In genomic region chr1:15830284-15830657, GRCh38 we compare ENCODE assay signal across 12 cellular contexts. TPM values are rescaled to one million over a fixed set of nuclear protein-coding genes. Genes with fewer than 3 reads are reported as not detected.
DNase-seq lines count a peak whose midpoint lies in the region; ATAC-seq and TF ChIP-seq lines count a peak whose summit lies in the region.
"Had no signal": no experiment of that assay in that cellular context is flagged by ENCODE, and none has a peak within 500 bp of the region (broad histone marks: within the 10 kb centered on the region; RNA-seq: fewer than 3 reads in every experiment).

No MANE protein-coding gene starts in this region.

- H3K4me1 Mint-ChIP-seq in Calu3 (ENCODE audit: low read depth, unreplicated experiment) = peaks cover 21% of the 10 kb centered on the region
- peaks cover 34% of the 10 kb centered on the region for H3K4me1 Mint-ChIP-seq in activated T-cell treated with anti-CD3 and anti-CD28 coated beads, Interleukin-2, amount 50 U/mL, for 4 hours (ENCODE audit: low read depth)

- no peak overlapping the region for H2AFZ ChIP-seq in OCI-LY1 (ENCODE audit: low read length)

- H3K4me2 ChIP-seq in OCI-LY1 (ENCODE audit: low read length) = peak overlapping the region; percentile 44

- no TSS peak for BruUV-seq in Calu3 (replicated peaks; lab: Mats Ljungman, UMichigan)

- H3K36me3 Mint-ChIP-seq in Calu3 (ENCODE audit: insufficient read depth, unreplicated experiment) = peaks cover 33% of the 10 kb centered on the region
- peaks cover 4% of the 10 kb centered on the region for H3K36me3 Mint-ChIP-seq in activated T-cell treated with anti-CD3 and anti-CD28 coated beads, Interleukin-2, amount 50 U/mL, for 4 hours (ENCODE audit: insufficient read depth)

- H3K27ac ChIP-seq in OCI-LY1 (ENCODE audit: low read depth, low read length, poor library complexity, severe bottlenecking) (peak overlapping the region; percentile 86), gastrocnemius medialis (peak overlapping the region in 3 of 4 donors; percentile 18 to 100 (median 96))

- DNase-seq in Calu3 = no peak
- DNase-seq in epithelial cell of esophagus (ENCODE audit: low read depth) = no peak
- no peak for DNase-seq in gastrocnemius medialis
- no peak for DNase-seq in DMS53 treated with DMSO at 0.1 percent for 48 hours (lab: John Stamatoyannopoulos, UW; ENCODE audit: unreplicated experiment)
- DNase-seq in NCI-H1417 treated with DMSO at 0.1 percent for 48 hours (lab: John Stamatoyannopoulos, UW) = no peak
- DNase-seq in NCI-H1436 (lab: John Stamatoyannopoulos, UW) = no peak
- no peak for DNase-seq in activated T-cell treated with anti-CD3 and anti-CD28 coated beads, Interleukin-2, amount 50 U/mL, for 4 hours
- DNase-seq: NCI-H1092, NCI-H524 treated with DMSO at 0.1 percent for 48 hours had no signal

- peak overlapping the region; percentile 29; the same call in 1 of the 2 replicates for H3K9ac ChIP-seq in OCI-LY1 (ENCODE audit: low read length)

- no peaks in the 10 kb centered on the region for H3K27me3 Mint-ChIP-seq in Calu3 (ENCODE audit: unreplicated experiment)
- H3K27me3 Mint-ChIP-seq in activated T-cell treated with anti-CD3 and anti-CD28 coated beads, Interleukin-2, amount 50 U/mL, for 4 hours (ENCODE audit: low read depth) = no peaks in the 10 kb centered on the region

- no peaks in the 10 kb centered on the region for H3K9me3 ChIP-seq in OCI-LY1 (ENCODE audit: low read length)
- H3K9me3 ChIP-seq in gastrocnemius medialis = no peaks in the 10 kb centered on the region

- H3K27me3 ChIP-seq in OCI-LY1 (ENCODE audit: insufficient read depth, low read length) (no peaks in the 10 kb centered on the region), gastrocnemius medialis (no peaks in the 10 kb centered on the region)

- CTCF ChIA-PET in Calu3 (lab: Charles Lee) = no interaction called here

- H3F3A ChIP-seq in OCI-LY1 (ENCODE audit: insufficient read depth, low read length) = no peaks in the 10 kb centered on the region; the same call in 1 of the 2 replicates

- no peaks in the 10 kb centered on the region for H3K36me3 ChIP-seq in OCI-LY1 (ENCODE audit: insufficient read depth, low read length)
- H3K36me3 ChIP-seq in gastrocnemius medialis = no peaks in the 10 kb centered on the region

- no peak overlapping the region for H3K4me3 Mint-ChIP-seq in Calu3 (ENCODE audit: low read depth, unreplicated experiment)
- H3K4me3 Mint-ChIP-seq in activated T-cell treated with anti-CD3 and anti-CD28 coated beads, Interleukin-2, amount 50 U/mL, for 4 hours = no peak overlapping the region

- intact Hi-C loops in Calu3 (cut with micrococcal nuclease; ENCODE audit: unreplicated experiment) (no loop called here), gastrocnemius medialis (cut with DNase I; ENCODE audit: low total_unique reads) (loop anchor here (5.0 to 10.0 kb wide), 2 partner anchors 72 to 205 kb away; no protein-coding TSS in a partner anchor)

- ATAC-seq in gastrocnemius medialis = no peak
- ATAC-seq in activated T-cell treated with anti-CD3 and anti-CD28 coated beads, Interleukin-2, amount 50 U/mL, for 4 hours = no peak
- ATAC-seq: HCT116, Right ventricle myocardium inferior had no signal

- H3K4me3 ChIP-seq in OCI-LY1 (ENCODE audit: low read depth, low read length, poor library complexity, severe bottlenecking) = peak overlapping the region; percentile 4
- H3K4me3 ChIP-seq in epithelial cell of esophagus (ENCODE audit: low read length) = no peak overlapping the region
- no peak overlapping the region for H3K4me3 ChIP-seq in gastrocnemius medialis

- H3K9me2 ChIP-seq in OCI-LY1 (ENCODE audit: low read depth, low read length) = no peaks in the 10 kb centered on the region

- in situ Hi-C loops in gastrocnemius medialis (cut with MboI; ENCODE audit: low sequenced_read_pairs in 4 of 4) = loop anchor here in 1 of 4 donors (10.0 kb wide), 1 partner anchor 55 kb away; no protein-coding TSS in a partner anchor

- H3K4me1 ChIP-seq in OCI-LY1 (ENCODE audit: insufficient read depth, low read length, severe bottlenecking) (peaks cover 59% of the 10 kb centered on the region), gastrocnemius medialis (peaks cover 20 to 21% of the 10 kb centered on the region in 2 donors)

- no peaks in the 10 kb centered on the region for H3K9me3 Mint-ChIP-seq in Calu3 (ENCODE audit: low read depth, unreplicated experiment)
- no peaks in the 10 kb centered on the region for H3K9me3 Mint-ChIP-seq in activated T-cell treated with anti-CD3 and anti-CD28 coated beads, Interleukin-2, amount 50 U/mL, for 4 hours

- peak overlapping the region; percentile 25 for H3K27ac Mint-ChIP-seq in Calu3 (ENCODE audit: unreplicated experiment)

- TF ChIP-seq CTCF in Calu3 (IDR thresholded peaks at IDR 0.05; ENCODE audit: unreplicated experiment) = no peak
- TF ChIP-seq CTCF in OCI-LY1 (IDR thresholded peaks at IDR 0.05; ENCODE audit: low read length) = peak; percentile 26; the same call in 1 of the 2 replicates
- peak; percentile 15 for TF ChIP-seq CTCF in epithelial cell of esophagus (IDR thresholded peaks at IDR 0.05; ENCODE audit: insufficient read depth, low read depth, low read length, missing control alignments)
- TF ChIP-seq CTCF in gastrocnemius medialis (IDR thresholded peaks at IDR 0.05 in 4 of 5, conservative IDR thresholded peaks at IDR 0.05 in 1 of 5) = no peak

- no peaks in the 10 kb centered on the region; the same call in 1 of the 2 replicates for H3K79me2 ChIP-seq in OCI-LY1 (ENCODE audit: insufficient read depth, low read length)

- no peak for TF ChIP-seq POLR2A in gastrocnemius medialis (IDR thresholded peaks at IDR 0.05)

- H4K20me1 ChIP-seq in OCI-LY1 (ENCODE audit: insufficient read depth, low read length) = no peaks in the 10 kb centered on the region

RNA-seq across cellular contexts. Expression of gene SPEN, which starts 17.2 kb away (rescaled TPM):
- total RNA-seq in Calu3 (2022) (48.3 and 53.6 TPM in 2 replicates), gastrocnemius medialis (10 to 100 TPM; 21.7 to 55.5 (median 38.0) TPM)
- total RNA-seq in activated T-cell treated with anti-CD3 and anti-CD28 coated beads, Interleukin-2, amount 50 U/mL, for 4 hours = 10 to 100 TPM; 80.4 to 85.2 (median 82.1) TPM

RNA-seq across cellular contexts. Expression of gene UQCRHL, which starts 22.8 kb away (rescaled TPM):
- total RNA-seq in Calu3 (2022) (3.3 and 3.6 TPM in 2 replicates), gastrocnemius medialis (1 to 10 TPM; 1.2 to 2.4 (median 1.2) TPM)
- total RNA-seq in activated T-cell treated with anti-CD3 and anti-CD28 coated beads, Interleukin-2, amount 50 U/mL, for 4 hours = 1 to 10 TPM; 1.2 to 2.1 (median 1.7) TPM

Comparison
In these comparisons a context has a peak if more than half of its experiments do, and no peak if none do; other contexts are left out.
1. CTCF ChIP-seq: peak in OCI-LY1 (single experiment) and epithelial cell of esophagus (single experiment); none in Calu3 (single experiment) and gastrocnemius medialis (0 of 5).